ENCODE assay signal across 12 cellular contexts in the genomic region with DNA sequence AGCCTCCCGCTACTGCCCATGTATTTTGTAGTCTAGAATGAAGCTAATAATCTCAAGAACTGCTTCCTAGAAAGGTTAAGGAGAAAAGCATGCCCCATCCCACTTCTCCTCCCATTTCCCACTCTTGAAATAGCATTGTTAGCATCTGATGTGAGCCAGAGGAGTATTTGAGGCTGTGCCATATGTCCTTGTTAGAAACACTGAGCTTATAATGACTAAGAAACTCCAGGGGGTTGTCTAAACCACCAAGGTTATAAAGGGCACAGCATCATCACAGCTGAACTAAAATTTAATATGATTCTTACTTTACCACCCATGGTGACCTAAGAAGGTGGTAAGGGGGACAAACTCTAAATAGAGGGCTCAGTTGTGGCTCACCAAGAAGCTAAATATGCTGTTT. TPM values are rescaled to one million over a fixed set of nuclear protein-coding genes. Genes with fewer than 3 reads are reported as not detected.
A peak's percentile ranks its signal among the peaks of the same experiment; 100 is the strongest.
DNase-seq lines count a peak whose midpoint lies in the region; ATAC-seq and TF ChIP-seq lines count a peak whose summit lies in the region.
"Had no signal": no experiment of that assay in that cellular context is flagged by ENCODE, and none has a peak within 500 bp of the region (broad histone marks: within the 10 kb centered on the region; RNA-seq: fewer than 3 reads in every experiment).

No MANE protein-coding gene starts in this region.

- H3K36me3 ChIP-seq in gastrocnemius medialis = no peaks in the 10 kb centered on the region

- H3K27ac ChIP-seq in gastrocnemius medialis = peak overlapping the region; percentile 42 to 57 (median 52)
- H3K27ac ChIP-seq: right lobe of liver had no signal

- intact Hi-C loops in gastrocnemius medialis (cut with DNase I; ENCODE audit: low total_unique reads) = no loop called here

- H3K9me3 ChIP-seq in gastrocnemius medialis = no peaks in the 10 kb centered on the region

- peaks cover 15 to 27% of the 10 kb centered on the region in 2 donors for H3K4me1 ChIP-seq in gastrocnemius medialis
- H3K4me1 ChIP-seq: right lobe of liver had no signal

- no peak for TF ChIP-seq POLR2A in gastrocnemius medialis (IDR thresholded peaks at IDR 0.05)

- H3K27me3 ChIP-seq in gastrocnemius medialis = no peaks in the 10 kb centered on the region
- H3K27me3 ChIP-seq: right lobe of liver had no signal

- no peak for TF ChIP-seq CTCF in choroid plexus epithelial cell (conservative IDR thresholded peaks at IDR 0.05; ENCODE audit: low read depth, low read length)
- no peak for TF ChIP-seq CTCF in gastrocnemius medialis (IDR thresholded peaks at IDR 0.05 in 4 of 5, conservative IDR thresholded peaks at IDR 0.05 in 1 of 5)

- in situ Hi-C loops in gastrocnemius medialis (cut with MboI; ENCODE audit: low sequenced_read_pairs in 4 of 4) = no loop called here

- H3K4me3 ChIP-seq in choroid plexus epithelial cell (ENCODE audit: low read depth, low read length) = no peak overlapping the region
- no peak overlapping the region for H3K4me3 ChIP-seq in gastrocnemius medialis
- H3K4me3 ChIP-seq: right lobe of liver had no signal

- ATAC-seq in gastrocnemius medialis = no peak
- ATAC-seq in GM21723 (IDR thresholded peaks at IDR 0.05; ENCODE audit: unreplicated experiment) = no peak
- ATAC-seq: activated naive CD4-positive, alpha-beta T cell treated with anti-CD3 and anti-CD28 coated beads, Interleukin-2, amount 50 U/mL, for 72 hours; right lobe of liver; T-cell had no signal

- DNase-seq in DMS 273 treated with DMSO at 0.1 percent for 48 hours (lab: John Stamatoyannopoulos, UW) (peak; percentile 47), LHCN-M2 (ENCODE audit: low read depth) (peak; percentile 97), choroid plexus epithelial cell (ENCODE audit: low read depth) (peak; percentile 91), gastrocnemius medialis (no peak), HT-29 (ENCODE audit: low spot score) (no peak)
- no peak for DNase-seq in stimulated activated CD4-positive, alpha-beta T cell treated with anti-CD3 and anti-CD28 coated beads, Interleukin-4, amount 100 ng/mL, for 24 hours
- DNase-seq: activated CD8-positive, alpha-beta memory T cell treated with anti-CD3 and anti-CD28 coated beads for 24 hours; endodermal cell; right lobe of liver; T-cell had no signal

RNA-seq across cellular contexts. Expression of a gene that starts 16.6 kb away (rescaled TPM):
- total RNA-seq in LHCN-M2 (2014; rRNA removed) (not detected in 2 replicates), gastrocnemius medialis (not detected)
- polyA plus RNA-seq in LHCN-M2 (2012) = not detected
- 0.13 TPM in 1 of 2 replicates, not detected in the other for total RNA-seq in HT-29 (2014; rRNA removed; shearing (Covaris generic))
- total RNA-seq: activated naive CD4-positive, alpha-beta T cell treated with anti-CD3 and anti-CD28 coated beads, Interleukin-2, amount 50 U/mL, for 72 hours; endodermal cell; right lobe of liver; T-cell had no signal

Comparison
In these comparisons a context has a peak if more than half of its experiments do, and no peak if none do; other contexts are left out.
1. DNase-seq: peak in DMS 273 treated with DMSO at 0.1 percent for 48 hours (single experiment), LHCN-M2 (single experiment) and choroid plexus epithelial cell (single experiment); none in gastrocnemius medialis (0 of 2), stimulated activated CD4-positive, alpha-beta T cell treated with anti-CD3 and anti-CD28 coated beads, Interleukin-4, amount 100 ng/mL, for 24 hours (single experiment) and HT-29 (single experiment).